Comparison of ENCODE assay signal across 7 cellular contexts in the genomic region with DNA sequence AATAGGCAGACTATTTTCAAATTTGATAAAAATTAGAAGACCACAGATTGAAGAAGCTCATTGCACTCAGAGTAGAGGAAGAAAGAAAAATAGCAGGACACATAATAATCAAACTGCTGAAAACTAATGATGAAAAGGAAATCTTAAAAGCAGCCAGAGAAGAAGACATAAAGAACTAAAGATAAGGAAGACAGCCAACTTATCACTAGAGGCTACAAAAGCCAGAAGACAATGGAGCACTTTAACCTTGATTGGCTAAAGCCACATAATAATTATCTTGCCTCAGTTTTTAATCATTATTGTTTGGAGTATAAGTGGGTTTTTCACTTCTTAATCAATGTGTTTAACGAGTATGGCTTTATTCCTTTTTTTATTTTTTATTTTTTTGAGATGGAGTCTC.
"Had no signal": no experiment of that assay in that cellular context is flagged by ENCODE, and none has a peak within 500 bp of the region (broad histone marks: within the 10 kb centered on the region; RNA-seq: fewer than 3 reads in every experiment).

No MANE protein-coding gene starts in this region.

- FAIRE-seq: G401.6, GM12878, GM12891, GM12892, GM18507 had no signal

- DNase-seq: GDM1, GF-D8 had no signal

- H3K4me3 ChIP-seq: GM12878 had no signal

- ATAC-seq: GM12878 had no signal
